14 cellular contexts compared by ENCODE assay signal in the genomic region with DNA sequence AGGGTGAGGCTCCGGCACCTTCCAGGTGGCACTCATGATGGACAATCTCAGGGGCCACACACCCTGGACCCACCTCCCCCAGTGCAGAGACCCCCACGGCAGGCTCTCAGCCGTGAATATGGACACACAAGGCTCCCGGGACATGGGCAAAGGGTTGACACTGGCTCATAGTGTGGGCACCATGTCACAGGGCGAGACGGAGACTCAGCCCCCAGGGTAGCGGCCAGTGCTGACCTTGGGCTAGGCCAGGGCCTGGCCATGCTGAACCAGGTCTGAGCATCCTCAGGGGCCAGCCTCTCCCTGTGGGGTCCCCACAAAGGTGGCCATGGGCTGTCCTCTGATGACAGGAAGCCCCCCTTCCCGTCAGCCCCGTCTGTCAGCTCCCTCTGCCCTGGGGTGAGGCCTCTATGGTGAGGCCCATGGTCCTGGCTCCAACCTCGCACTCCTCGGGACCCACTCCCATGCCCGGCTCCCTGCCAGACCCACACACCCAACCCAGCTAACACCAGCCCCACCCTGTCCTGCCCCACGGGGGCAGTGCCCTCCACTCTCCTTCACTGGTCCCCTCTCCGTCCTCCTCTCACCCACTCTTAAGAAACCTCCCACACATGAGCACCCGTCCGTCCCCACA. TPM values are rescaled to one million over a fixed set of nuclear protein-coding genes. Genes with fewer than 3 reads are reported as not detected.
DNase-seq lines count a peak whose midpoint lies in the region; ATAC-seq and TF ChIP-seq lines count a peak whose summit lies in the region.
"Had no signal": no experiment of that assay in that cellular context is flagged by ENCODE, and none has a peak within 500 bp of the region (broad histone marks: within the 10 kb centered on the region; RNA-seq: fewer than 3 reads in every experiment).

No MANE protein-coding gene starts in this region.

- TF ChIP-seq CTCF in RWPE2 (IDR thresholded peaks at IDR 0.05; ENCODE audit: poor library complexity, severe bottlenecking), result no peak
- TF ChIP-seq CTCF in left lung (IDR thresholded peaks at IDR 0.05), result no peak
- TF ChIP-seq CTCF in spleen (IDR thresholded peaks at IDR 0.05 in 8 of 11, conservative IDR thresholded peaks at IDR 0.05 in 3 of 11), result no peak
- TF ChIP-seq CTCF in HFFc6 (IDR thresholded peaks at IDR 0.05), result no peak
- no peak for TF ChIP-seq CTCF in RWPE1 (conservative IDR thresholded peaks at IDR 0.05; ENCODE audit: low read depth)

- peaks cover 3% of the 10 kb centered on the region for H3K27me3 ChIP-seq in RWPE2 (ENCODE audit: insufficient read depth, poor library complexity, severe bottlenecking)
- peaks cover 0 to 25% of the 10 kb centered on the region in 2 donors for H3K27me3 ChIP-seq in left lung
- peaks cover 0 to 42% (median 0%) of the 10 kb centered on the region in 7 donors for H3K27me3 ChIP-seq in spleen (replicated peaks in 1 of 7)
- H3K27me3 ChIP-seq: foreskin keratinocyte had no signal

- POLR2A ChIA-PET in activated naive CD8-positive, alpha-beta T cell treated with anti-CD3 and anti-CD28 coated beads, Interleukin-2, amount 10 ng/mL, durations not matched to agents 7 days and 5 days (lab: Charles Lee), result no interaction called here
- POLR2A ChIA-PET in RWPE1 (lab: Yijun Ruan, JAX; ENCODE audit: low non-redundant PET), result no interaction called here

- intact Hi-C loops in left lung (cut with DNase I), result no loop called here
- intact Hi-C loops in spleen (cut with DNase I; ENCODE audit: low total_unique reads), result no loop called here

- H3K9me3 ChIP-seq in RWPE2 (ENCODE audit: severe bottlenecking), result no peaks in the 10 kb centered on the region
- no peaks in the 10 kb centered on the region for H3K9me3 ChIP-seq in left lung
- H3K9me3 ChIP-seq in spleen, result no peaks in the 10 kb centered on the region
- H3K9me3 ChIP-seq: HAP-1 had no signal

- no peak overlapping the region for H3K4me3 Mint-ChIP-seq in activated naive CD8-positive, alpha-beta T cell treated with anti-CD3 and anti-CD28 coated beads, Interleukin-2, amount 10 ng/mL, durations not matched to agents 7 days and 5 days
- H3K4me3 Mint-ChIP-seq in activated naive CD8-positive, alpha-beta T cell treated with anti-CD3 and anti-CD28 coated beads for 36 hours, result no peak overlapping the region
- H3K4me3 Mint-ChIP-seq in HFFc6, result no peak overlapping the region
- H3K4me3 Mint-ChIP-seq: activated naive CD4-positive, alpha-beta T cell treated with anti-CD3 and anti-CD28 coated beads, Interleukin-2, amount 50 U/mL, for 24 hours; activated T-cell treated with anti-CD3 and anti-CD28 coated beads, Interleukin-2, amount 50 U/mL, for 4 hours; CD8-positive, alpha-beta memory T cell had no signal

- H3K36me3 Mint-ChIP-seq in activated naive CD8-positive, alpha-beta T cell treated with anti-CD3 and anti-CD28 coated beads, Interleukin-2, amount 10 ng/mL, durations not matched to agents 7 days and 5 days, result no peaks in the 10 kb centered on the region
- H3K36me3 Mint-ChIP-seq in activated naive CD8-positive, alpha-beta T cell treated with anti-CD3 and anti-CD28 coated beads for 36 hours, result no peaks in the 10 kb centered on the region
- H3K36me3 Mint-ChIP-seq in HFFc6 (ENCODE audit: low read depth), result no peaks in the 10 kb centered on the region
- H3K36me3 Mint-ChIP-seq: activated naive CD4-positive, alpha-beta T cell treated with anti-CD3 and anti-CD28 coated beads, Interleukin-2, amount 50 U/mL, for 24 hours; CD8-positive, alpha-beta memory T cell had no signal

- H3K9me3 Mint-ChIP-seq in activated naive CD8-positive, alpha-beta T cell treated with anti-CD3 and anti-CD28 coated beads, Interleukin-2, amount 10 ng/mL, durations not matched to agents 7 days and 5 days, result no peaks in the 10 kb centered on the region
- no peaks in the 10 kb centered on the region for H3K9me3 Mint-ChIP-seq in activated naive CD8-positive, alpha-beta T cell treated with anti-CD3 and anti-CD28 coated beads for 36 hours
- no peaks in the 10 kb centered on the region for H3K9me3 Mint-ChIP-seq in HFFc6
- H3K9me3 Mint-ChIP-seq: activated naive CD4-positive, alpha-beta T cell treated with anti-CD3 and anti-CD28 coated beads, Interleukin-2, amount 50 U/mL, for 24 hours; activated T-cell treated with anti-CD3 and anti-CD28 coated beads, Interleukin-2, amount 50 U/mL, for 4 hours; CD8-positive, alpha-beta memory T cell had no signal

- no peaks in the 10 kb centered on the region for H3K27me3 Mint-ChIP-seq in activated naive CD8-positive, alpha-beta T cell treated with anti-CD3 and anti-CD28 coated beads, Interleukin-2, amount 10 ng/mL, durations not matched to agents 7 days and 5 days
- peaks cover 8% of the 10 kb centered on the region for H3K27me3 Mint-ChIP-seq in activated naive CD8-positive, alpha-beta T cell treated with anti-CD3 and anti-CD28 coated beads for 36 hours
- peaks cover 7% of the 10 kb centered on the region for H3K27me3 Mint-ChIP-seq in HFFc6 (ENCODE audit: insufficient read depth)

- 78 to 85% (median 84%) methylated on average over 10 to 16 of the region's 16 CpGs for WGBS in spleen, 5 donors

- H3K4me3 ChIP-seq in RWPE2 (ENCODE audit: severe bottlenecking) (no peak overlapping the region), left lung (no peak overlapping the region), spleen (no peak overlapping the region)
- H3K4me3 ChIP-seq: HAP-1 had no signal

- peaks cover 3% of the 10 kb centered on the region for H3K4me1 Mint-ChIP-seq in activated naive CD8-positive, alpha-beta T cell treated with anti-CD3 and anti-CD28 coated beads, Interleukin-2, amount 10 ng/mL, durations not matched to agents 7 days and 5 days
- peaks cover 2% of the 10 kb centered on the region for H3K4me1 Mint-ChIP-seq in activated naive CD8-positive, alpha-beta T cell treated with anti-CD3 and anti-CD28 coated beads for 36 hours
- H3K4me1 Mint-ChIP-seq in HFFc6 (ENCODE audit: low read depth), result peaks cover 9% of the 10 kb centered on the region
- H3K4me1 Mint-ChIP-seq: activated naive CD4-positive, alpha-beta T cell treated with anti-CD3 and anti-CD28 coated beads, Interleukin-2, amount 50 U/mL, for 24 hours had no signal

- no peak for TF ChIP-seq POLR2A in spleen (IDR thresholded peaks at IDR 0.05)

- ATAC-seq in activated naive CD8-positive, alpha-beta T cell treated with anti-CD3 and anti-CD28 coated beads, Interleukin-2, amount 10 ng/mL, durations not matched to agents 7 days and 5 days (ENCODE audit: low read depth), result no peak
- ATAC-seq in RWPE2 (ENCODE audit: low read depth) (no peak), left lung (no peak)

- H3K27ac Mint-ChIP-seq in activated naive CD8-positive, alpha-beta T cell treated with anti-CD3 and anti-CD28 coated beads, Interleukin-2, amount 10 ng/mL, durations not matched to agents 7 days and 5 days, result no peak overlapping the region
- no peak overlapping the region for H3K27ac Mint-ChIP-seq in activated naive CD8-positive, alpha-beta T cell treated with anti-CD3 and anti-CD28 coated beads for 36 hours
- no peak overlapping the region for H3K27ac Mint-ChIP-seq in HFFc6
- H3K27ac Mint-ChIP-seq: activated naive CD4-positive, alpha-beta T cell treated with anti-CD3 and anti-CD28 coated beads, Interleukin-2, amount 50 U/mL, for 24 hours; CD8-positive, alpha-beta memory T cell had no signal

- no peaks in the 10 kb centered on the region for H3K4me1 ChIP-seq in RWPE2 (ENCODE audit: insufficient read depth, poor library complexity, severe bottlenecking)
- H3K4me1 ChIP-seq in left lung, result no peaks in the 10 kb centered on the region
- no peaks in the 10 kb centered on the region for H3K4me1 ChIP-seq in spleen
- H3K4me1 ChIP-seq: foreskin keratinocyte, HAP-1 had no signal

- H3K27ac ChIP-seq in RWPE2 (ENCODE audit: poor library complexity, severe bottlenecking), result no peak overlapping the region
- H3K27ac ChIP-seq in left lung, result no peak overlapping the region
- H3K27ac ChIP-seq in spleen, result no peak overlapping the region
- no peak overlapping the region for H3K27ac ChIP-seq in RWPE1
- H3K27ac ChIP-seq: foreskin keratinocyte had no signal

- CTCF ChIA-PET in RWPE1 (lab: Yijun Ruan, JAX), result no interaction called here

- no peaks in the 10 kb centered on the region for H3K36me3 ChIP-seq in RWPE2 (ENCODE audit: low read depth)
- H3K36me3 ChIP-seq in left lung, result no peaks in the 10 kb centered on the region
- H3K36me3 ChIP-seq in spleen, result no peaks in the 10 kb centered on the region
- H3K36me3 ChIP-seq: HAP-1 had no signal

- DNase-seq in activated naive CD8-positive, alpha-beta T cell treated with anti-CD3 and anti-CD28 coated beads, Interleukin-2, amount 10 ng/mL, durations not matched to agents 7 days and 5 days, result peak; percentile 26
- no peak for DNase-seq in activated naive CD8-positive, alpha-beta T cell treated with anti-CD3 and anti-CD28 coated beads for 36 hours
- DNase-seq in RWPE2 (ENCODE audit: low spot score) (peak; percentile 35), left lung (peak; percentile 19 to 61), spleen (peak; percentile 57), HFFc6 (no peak), RWPE1 (ENCODE audit: low spot score) (no peak)
- DNase-seq: foreskin keratinocyte, NCI-H1417 treated with DMSO at 0.1 percent for 48 hours, NCI-H2107 had no signal

RNA-seq across cellular contexts. Expression of gene PRODH, which starts 19.0 kb away (rescaled TPM):
- total RNA-seq in activated naive CD8-positive, alpha-beta T cell treated with anti-CD3 and anti-CD28 coated beads, Interleukin-2, amount 10 ng/mL, durations not matched to agents 7 days and 5 days, result under 1 TPM in 1 of 2 experiments, not detected in 1; 0.06 TPM
- not detected for total RNA-seq in activated naive CD8-positive, alpha-beta T cell treated with anti-CD3 and anti-CD28 coated beads for 36 hours
- total RNA-seq in left lung (10 to 100 TPM; 20.6 to 77.9 TPM), spleen (1 to 10 TPM in 3 of 7 donors, under 1 TPM in 1, not detected in 3; 0.66 to 4.0 (median 1.5) TPM)
- polyA plus RNA-seq in spleen, result under 1 TPM; 0.55 to 0.70 (median 0.63) TPM
- total RNA-seq in HFFc6 (2021; fragmentation: NEBNext Ultra II Directional; extraction: Animal tissue kit (Norgen Biotek cat#: 25700)), result not detected

RNA-seq across cellular contexts. Expression of gene DGCR6, which starts 48.9 kb away (rescaled TPM):
- 1 to 10 TPM; 2.8 to 2.9 TPM for total RNA-seq in activated naive CD8-positive, alpha-beta T cell treated with anti-CD3 and anti-CD28 coated beads, Interleukin-2, amount 10 ng/mL, durations not matched to agents 7 days and 5 days
- 1 to 10 TPM in 1 of 2 experiments, under 1 TPM in 1; 0.68 to 2.1 TPM for total RNA-seq in activated naive CD8-positive, alpha-beta T cell treated with anti-CD3 and anti-CD28 coated beads for 36 hours
- 1 to 10 TPM; 1.7 to 6.1 TPM for total RNA-seq in left lung
- 1 to 10 TPM; 1.0 to 5.3 (median 1.8) TPM for total RNA-seq in spleen
- 1 to 10 TPM in 2 of 3 donors, under 1 TPM in 1; 0.46 to 1.4 (median 1.0) TPM for polyA plus RNA-seq in spleen
- total RNA-seq in HFFc6 (2021; fragmentation: NEBNext Ultra II Directional; extraction: Animal tissue kit (Norgen Biotek cat#: 25700)), result 1 to 10 TPM in 2 of 6 experiments, under 1 TPM in 4; 0.35 to 1.7 (median 0.75) TPM

Comparison
In these comparisons a context has a peak if more than half of its experiments do, and no peak if none do; other contexts are left out.
1. DNase-seq: peak in activated naive CD8-positive, alpha-beta T cell treated with anti-CD3 and anti-CD28 coated beads, Interleukin-2, amount 10 ng/mL, durations not matched to agents 7 days and 5 days (single experiment), RWPE2 (single experiment), left lung (2 of 2) and spleen (single experiment); none in activated naive CD8-positive, alpha-beta T cell treated with anti-CD3 and anti-CD28 coated beads for 36 hours (single experiment), HFFc6 (single experiment) and RWPE1 (single experiment).
2. RNA of gene PRODH, which starts 19.0 kb away (total RNA-seq): 20.6 to 77.9 TPM in left lung; 0.66 to 4.0 TPM in spleen, 0.06 TPM in activated naive CD8-positive, alpha-beta T cell treated with anti-CD3 and anti-CD28 coated beads, Interleukin-2, amount 10 ng/mL, durations not matched to agents 7 days and 5 days, not detected in activated naive CD8-positive, alpha-beta T cell treated with anti-CD3 and anti-CD28 coated beads for 36 hours and not detected in HFFc6; every median in the first group is over 4 times any median in the second.